15 cellular contexts compared by ENCODE assay signal in genomic region chr17:8888704-8889302, GRCh38. TPM values are rescaled to one million over a fixed set of nuclear protein-coding genes. Genes with fewer than 3 reads are reported as not detected.
DNase-seq lines count a peak whose midpoint lies in the region; ATAC-seq, FAIRE-seq and TF ChIP-seq lines count a peak whose summit lies in the region.
"Had no signal": no experiment of that assay in that cellular context is flagged by ENCODE, and none has a peak within 500 bp of the region (broad histone marks: within the 10 kb centered on the region; RNA-seq: fewer than 3 reads in every experiment).

No MANE protein-coding gene starts in this region.

- FAIRE-seq in H1 (lab: Jason Lieb, UNC) = no peak
- FAIRE-seq: HepG2 had no signal

- no peak overlapping the region for H2AK5ac ChIP-seq in H1 (ENCODE audit: low read depth, low read length)

- H3K79me2 ChIP-seq in GM23338 (replicated peaks; ENCODE audit: insufficient read depth) (no peaks in the 10 kb centered on the region), H1 (ENCODE audit: control insufficient read depth in 1 of 2, insufficient read depth in 2 of 2, low read length in 2 of 2) (no peaks in the 10 kb centered on the region)

- TF ChIP-seq EP300 in H1 (IDR thresholded peaks at IDR 0.05; ENCODE audit: borderline replicate concordance in 1 of 2, low read depth in 2 of 2, low read length in 2 of 2) (no peak), transverse colon (IDR thresholded peaks at IDR 0.05; ENCODE audit: low read depth) (no peak)

- H3F3A ChIP-seq in GM23338 (replicated peaks; ENCODE audit: low read depth) = no peaks in the 10 kb centered on the region

- H3K4me1 Mint-ChIP-seq in activated naive CD8-positive, alpha-beta T cell (ENCODE audit: low read depth) = peaks cover 5% of the 10 kb centered on the region
- peaks cover 13% of the 10 kb centered on the region for H3K4me1 Mint-ChIP-seq in activated naive CD8-positive, alpha-beta T cell treated with anti-CD3 and anti-CD28 coated beads, Interleukin-2, amount 50 U/mL, for 24 hours
- peaks cover 14% of the 10 kb centered on the region; the same call in 2 of the 3 replicates for H3K4me1 Mint-ChIP-seq in GM23338

- H4K20me1 ChIP-seq in GM23338 (replicated peaks; ENCODE audit: insufficient read depth) = no peaks in the 10 kb centered on the region
- H4K20me1 ChIP-seq in H1 (replicated peaks in 1 of 2; ENCODE audit: control insufficient read depth in 1 of 2, insufficient read depth in 2 of 2, low read length in 2 of 2) = no peaks in the 10 kb centered on the region

- 84% methylated on average over 6 of the region's 8 CpGs; no CpG with 5 or more reads in 1 of the 2 experiments for WGBS in H1 (ENCODE audit: extremely low coverage in 1 of 2, insufficient coverage in 1 of 2, insufficient read length in 1 of 2, insufficient replicate concordance in 2 of 2, low coverage in 1 of 2, low lambda C conversion rate in 2 of 2, missing lambda C conversion rate in 1 of 2), 2 experiments
- 64% methylated on average over 8 of the region's 8 CpGs; no CpG with 5 or more reads in 1 of the 2 donors for WGBS in transverse colon (ENCODE audit: low coverage in 1 of 2), 2 donors

- intact Hi-C loops in transverse colon (cut with DNase I; ENCODE audit: low total_unique reads) = no loop called here

- H3K14ac ChIP-seq in H1 (ENCODE audit: insufficient read length) = no peak overlapping the region

- no peaks in the 10 kb centered on the region for H3K23me2 ChIP-seq in H1 (ENCODE audit: low read depth, low read length)

- TF ChIP-seq POLR2A in H1 (IDR thresholded peaks at IDR 0.05; ENCODE audit: control extremely low read depth in 1 of 2, low read depth in 2 of 2, low read length in 2 of 2) (no peak), transverse colon (IDR thresholded peaks at IDR 0.05) (no peak)

- H2BK120ac ChIP-seq in H1 (replicated peaks; ENCODE audit: low read depth, low read length) = no peak overlapping the region

- in situ Hi-C loops in transverse colon (cut with MboI; ENCODE audit: low pct_ligation_motif_present in 1 of 4, low pct_unique_long_range_greater_than_20kb in 1 of 4, low sequenced_read_pairs in 3 of 4) = loop anchor here in 1 of 4 donors (25.0 kb wide), 1 partner anchor 98 kb away; no protein-coding TSS in a partner anchor

- H2BK20ac ChIP-seq in H1 (ENCODE audit: low read length) = no peak overlapping the region

- H3K9me2 ChIP-seq in GM23338 (ENCODE audit: insufficient read depth) = no peaks in the 10 kb centered on the region

- peak overlapping the region; percentile 28 for H3K27ac Mint-ChIP-seq in activated naive CD8-positive, alpha-beta T cell
- no peak overlapping the region for H3K27ac Mint-ChIP-seq in activated naive CD8-positive, alpha-beta T cell treated with anti-CD3 and anti-CD28 coated beads, Interleukin-2, amount 50 U/mL, for 24 hours
- H3K27ac Mint-ChIP-seq in GM23338 = no peak overlapping the region; the same call in 1 of the 2 replicates
- H3K27ac Mint-ChIP-seq: CD4-positive, alpha-beta T cell had no signal

- POLR2A ChIA-PET in H1 (lab: Charles Lee; ENCODE audit: partially characterized antibody) = interaction anchor here (0.8 to 1.1 kb wide), 2 partner anchors 13 to 16 kb away, joined by 3 to 4 read pairs; no protein-coding TSS in a partner anchor

- H3K4me3 ChIP-seq in GM23338 = no peak overlapping the region
- H3K4me3 ChIP-seq in H1 (ENCODE audit: extremely low read depth in 1 of 4, insufficient read depth in 2 of 4, low read depth in 3 of 4, low read length in 4 of 4) = no peak overlapping the region
- no peak overlapping the region for H3K4me3 ChIP-seq in neutrophil (ENCODE audit: low read depth in 1 of 2, low read length in 1 of 2)
- H3K4me3 ChIP-seq in transverse colon = no peak overlapping the region
- H3K4me3 ChIP-seq: Peyer's patch had no signal

- H3K9ac ChIP-seq in H1 (replicated peaks in 1 of 4; ENCODE audit: extremely low read depth in 1 of 4, low read depth in 3 of 4, low read length in 3 of 4) = no peak overlapping the region

- TF ChIP-seq CTCF in GM23338 (conservative IDR thresholded peaks at IDR 0.05; ENCODE audit: low read depth in 2 of 2) (no peak), H1 (IDR thresholded peaks at IDR 0.05; ENCODE audit: control extremely low read depth in 1 of 3, insufficient read depth in 1 of 3, low read depth in 1 of 3, low read length in 3 of 3) (no peak), neutrophil (IDR thresholded peaks at IDR 0.05) (no peak), transverse colon (IDR thresholded peaks at IDR 0.05) (no peak)

- no peak overlapping the region for H3K4ac ChIP-seq in H1 (replicated peaks; ENCODE audit: insufficient read length, low read depth, low read length)

- no peak overlapping the region for H3K4me2 ChIP-seq in GM23338
- H3K4me2 ChIP-seq in H1 (ENCODE audit: insufficient read depth in 1 of 2, low read depth in 2 of 2, low read length in 2 of 2) = no peak overlapping the region

- H3K18ac ChIP-seq in H1 (ENCODE audit: extremely low read depth, low read length) = no peak overlapping the region; the same call in 1 of the 2 replicates

- H3K9me3 Mint-ChIP-seq in activated naive CD8-positive, alpha-beta T cell (ENCODE audit: low read depth) = no peaks in the 10 kb centered on the region
- H3K9me3 Mint-ChIP-seq in activated naive CD8-positive, alpha-beta T cell treated with anti-CD3 and anti-CD28 coated beads, Interleukin-2, amount 50 U/mL, for 24 hours = no peaks in the 10 kb centered on the region
- H3K9me3 Mint-ChIP-seq in GM23338 = no peaks in the 10 kb centered on the region
- H3K9me3 Mint-ChIP-seq: CD4-positive, alpha-beta T cell had no signal

- peak overlapping the region; percentile 84; the same call in 1 of the 2 replicates for H2AFZ ChIP-seq in GM23338
- peak overlapping the region; percentile 82 for H2AFZ ChIP-seq in H1 (ENCODE audit: low read length)

- no peaks in the 10 kb centered on the region for H3K27me3 Mint-ChIP-seq in activated naive CD8-positive, alpha-beta T cell
- H3K27me3 Mint-ChIP-seq in activated naive CD8-positive, alpha-beta T cell treated with anti-CD3 and anti-CD28 coated beads, Interleukin-2, amount 50 U/mL, for 24 hours = no peaks in the 10 kb centered on the region
- H3K27me3 Mint-ChIP-seq in GM23338 (ENCODE audit: insufficient read depth, low read depth, poor library complexity) = peaks cover 10% of the 10 kb centered on the region
- H3K27me3 Mint-ChIP-seq: CD4-positive, alpha-beta T cell had no signal

- H3K27ac ChIP-seq in GM23338 (ENCODE audit: low read depth) = no peak overlapping the region
- H3K27ac ChIP-seq in H1 (ENCODE audit: low read depth, low read length) = no peak overlapping the region
- H3K27ac ChIP-seq in neutrophil = peak overlapping the region; percentile 18
- H3K27ac ChIP-seq in transverse colon = no peak overlapping the region
- H3K27ac ChIP-seq: Peyer's patch had no signal

- H4K91ac ChIP-seq in H1 (replicated peaks; ENCODE audit: insufficient read length, low read length) = no peak overlapping the region

- ATAC-seq in activated naive CD8-positive, alpha-beta T cell treated with anti-CD3 and anti-CD28 coated beads, Interleukin-2, amount 50 U/mL, for 24 hours = no peak
- ATAC-seq in GM23338 (peak; percentile 25), GM21619 (IDR thresholded peaks at IDR 0.05; ENCODE audit: unreplicated experiment) (no peak)

- H3K36me3 Mint-ChIP-seq in activated naive CD8-positive, alpha-beta T cell = peaks cover 2% of the 10 kb centered on the region
- H3K36me3 Mint-ChIP-seq in activated naive CD8-positive, alpha-beta T cell treated with anti-CD3 and anti-CD28 coated beads, Interleukin-2, amount 50 U/mL, for 24 hours (ENCODE audit: low read depth) = peaks cover 26% of the 10 kb centered on the region
- H3K36me3 Mint-ChIP-seq in GM23338 (ENCODE audit: low read depth) = peaks cover 4% of the 10 kb centered on the region; the same call in 1 of the 3 replicates

- no peak overlapping the region for H4K5ac ChIP-seq in H1 (ENCODE audit: insufficient read length, low read depth, low read length)

- no peak for TF ChIP-seq RAD21 in H1 (IDR thresholded peaks at IDR 0.05 in 1 of 2, conservative IDR thresholded peaks at IDR 0.05 in 1 of 2; ENCODE audit: low read depth in 2 of 2, low read length in 2 of 2)

- CTCF ChIA-PET in H1 (lab: Charles Lee; ENCODE audit: partially characterized antibody) = interaction anchor here (0.7 to 10.4 kb wide), 38 partner anchors 10 to 631 kb away, joined by 3 to 107 read pairs (median 5); partner anchors contain the start of gene MFSD6L

- no peaks in the 10 kb centered on the region for H3K79me1 ChIP-seq in H1 (ENCODE audit: low read depth, low read length)

- no peak overlapping the region for H3K23ac ChIP-seq in H1 (ENCODE audit: insufficient read length)

- no peak overlapping the region for H3K56ac ChIP-seq in H1 (replicated peaks; ENCODE audit: insufficient read length, low read depth, low read length)

- no peaks in the 10 kb centered on the region for H3K36me3 ChIP-seq in GM23338 (ENCODE audit: insufficient read depth)
- no peaks in the 10 kb centered on the region for H3K36me3 ChIP-seq in H1 (ENCODE audit: control insufficient read depth in 2 of 4, insufficient read depth in 4 of 4, low read length in 3 of 4)
- peaks cover 99% of the 10 kb centered on the region for H3K36me3 ChIP-seq in neutrophil
- H3K36me3 ChIP-seq in transverse colon = no peaks in the 10 kb centered on the region

- no peak for DNase-seq in activated naive CD8-positive, alpha-beta T cell treated with anti-CD3 and anti-CD28 coated beads, Interleukin-2, amount 50 U/mL, for 24 hours
- DNase-seq in GM23338 (ENCODE audit: low spot score) (no peak), H1 (ENCODE audit: low read depth in 1 of 2, low spot score in 2 of 2) (no peak), KG1 (lab: John Stamatoyannopoulos, UW) (no peak), transverse colon (no peak)
- DNase-seq: CD4-positive, alpha-beta T cell; Kasumi-1; NCI-H1092 treated with DMSO at 0.1 percent for 48 hours; NCI-H1694; NCI-H524; Peyer's patch had no signal

- H3K9me3 ChIP-seq in H1 (ENCODE audit: insufficient read depth in 2 of 2, low read depth in 1 of 2, low read length in 1 of 2) (no peaks in the 10 kb centered on the region; a peak in 1 of 4 replicates), neutrophil (no peaks in the 10 kb centered on the region), transverse colon (no peaks in the 10 kb centered on the region)
- H3K9me3 ChIP-seq: Peyer's patch had no signal

- H3K27me3 ChIP-seq in GM23338 (ENCODE audit: insufficient read depth) = no peaks in the 10 kb centered on the region
- no peaks in the 10 kb centered on the region; a peak in 1 of 7 replicates for H3K27me3 ChIP-seq in H1 (replicated peaks in 1 of 4; ENCODE audit: control insufficient read depth in 3 of 4, extremely low read depth in 1 of 4, insufficient read depth in 3 of 4, low read length in 3 of 4)
- no peaks in the 10 kb centered on the region for H3K27me3 ChIP-seq in neutrophil
- H3K27me3 ChIP-seq in transverse colon = no peaks in the 10 kb centered on the region
- H3K27me3 ChIP-seq: Peyer's patch had no signal

- no peak overlapping the region for H2BK5ac ChIP-seq in H1 (ENCODE audit: low read depth, low read length)

- no peak overlapping the region for H2BK15ac ChIP-seq in H1 (ENCODE audit: low read length)

- H2BK12ac ChIP-seq in H1 (ENCODE audit: low read depth, low read length) = no peak overlapping the region

- H3K4me1 ChIP-seq in GM23338 (ENCODE audit: insufficient read depth) (no peaks in the 10 kb centered on the region), H1 (replicated peaks in 1 of 4; ENCODE audit: control insufficient read depth in 3 of 4, insufficient read depth in 4 of 4, low read length in 3 of 4) (peaks cover 0 to 14% (median 5%) of the 10 kb centered on the region in 4 experiments; a peak in 3 of 7 replicates), neutrophil (ENCODE audit: control insufficient read depth in 1 of 2, insufficient read depth in 1 of 2, low read depth in 1 of 2, low read length in 1 of 2) (no peaks in the 10 kb centered on the region), transverse colon (no peaks in the 10 kb centered on the region)
- H3K4me1 ChIP-seq: Peyer's patch had no signal

- no peak overlapping the region for H3K4me3 Mint-ChIP-seq in activated naive CD8-positive, alpha-beta T cell
- no peak overlapping the region for H3K4me3 Mint-ChIP-seq in activated naive CD8-positive, alpha-beta T cell treated with anti-CD3 and anti-CD28 coated beads, Interleukin-2, amount 50 U/mL, for 24 hours
- no peak overlapping the region for H3K4me3 Mint-ChIP-seq in GM23338
- H3K4me3 Mint-ChIP-seq: CD4-positive, alpha-beta T cell had no signal

- H4K8ac ChIP-seq in H1 (ENCODE audit: extremely low read depth, insufficient read depth, low read length) = no peak overlapping the region

RNA-seq across cellular contexts. Expression of gene PIK3R6, which starts 21.3 kb away (rescaled TPM):
- 0.24 TPM in 1 of 2 replicates, not detected in the other for total RNA-seq in GM23338 (2014; rRNA removed; shearing (Covaris generic))
- polyA plus RNA-seq in GM23338 (2016; fragmentation: Nextera tagmentation; extraction: Ambion mirVana) = 0.11 and 0.14 TPM in 2 replicates
- 0.23 and 0.24 TPM in 2 replicates for total RNA-seq in H1 (2021; fragmentation: NEBNext Ultra II Directional; extraction: Animal tissue kit (Norgen Biotek cat#: 25700))
- 0.72 and 1.2 TPM in 2 replicates for polyA plus RNA-seq in H1 (2011; rRNA removed)
- 0.80 TPM for polyA plus RNA-seq in H1 (2011; cell fraction: cytosol; rRNA removed)
- polyA plus RNA-seq in H1 (2011; cell fraction: nucleus; rRNA removed) = 0.93 TPM
- polyA plus RNA-seq in H1 (2012, experiment 1 of 2) = 0.29 to 1.2 TPM (median 0.74 TPM) in 4 replicates
- 0.31 TPM for polyA plus RNA-seq in H1 (2012, experiment 2 of 2)
- polyA plus RNA-seq in H1 (2013, experiment 1 of 2) = 0.04 TPM
- polyA plus RNA-seq in H1 (2013, experiment 2 of 2) = 0.04 TPM
- polyA minus RNA-seq in H1 (2011; rRNA and poly(A)+ RNA removed) = 0.73 and 1.6 TPM in 2 replicates
- not detected for polyA minus RNA-seq in H1 (2011; cell fraction: cytosol; rRNA and poly(A)+ RNA removed)
- polyA minus RNA-seq in H1 (2011; cell fraction: nucleus; rRNA and poly(A)+ RNA removed) = 1.00 TPM
- total RNA-seq in transverse colon = 1 to 10 TPM in 1 of 4 donors, under 1 TPM in 1, not detected in 2; 0.55 to 1.4 TPM
- total RNA-seq: HepG2 had no signal
- polyA plus RNA-seq: HepG2 had no signal
